Comparison of ENCODE assay signal across 16 cellular contexts in genomic region chr1:117346206-117346928, GRCh38. TPM values are rescaled to one million over a fixed set of nuclear protein-coding genes. Genes with fewer than 3 reads are reported as not detected.
A peak's percentile ranks its signal among the peaks of the same experiment; 100 is the strongest.
DNase-seq lines count a peak whose midpoint lies in the region; TF ChIP-seq lines count a peak whose summit lies in the region.
"Had no signal": no experiment of that assay in that cellular context is flagged by ENCODE, and none has a peak within 500 bp of the region (broad histone marks: within the 10 kb centered on the region; RNA-seq: fewer than 3 reads in every experiment).

No MANE protein-coding gene starts in this region.

- TF ChIP-seq EP300 in stomach (IDR thresholded peaks at IDR 0.05), result no peak

- H2AFZ ChIP-seq in mammary epithelial cell (ENCODE audit: low read depth, low read length), result no peak overlapping the region

- dilution Hi-C loops in mammary epithelial cell (cut with HindIII; ENCODE audit: low sequenced_read_pairs), result no loop called here

- no peak overlapping the region for H3K27ac ChIP-seq in CD4-positive, alpha-beta memory T cell (ENCODE audit: low read depth, low read length)
- no peak overlapping the region for H3K27ac ChIP-seq in mammary epithelial cell (ENCODE audit: insufficient read depth, low read depth, low read length)
- H3K27ac ChIP-seq in colonic mucosa, result no peak overlapping the region
- H3K27ac ChIP-seq in stomach, result no peak overlapping the region
- H3K27ac ChIP-seq: HL-60, SK-N-MC, WERI-Rb-1 had no signal

- H3K4me1 Mint-ChIP-seq in CD4-positive, alpha-beta memory T cell, result peaks cover 10 to 24% (median 19%) of the 10 kb centered on the region in 4 donors
- H3K4me1 Mint-ChIP-seq in HFFc6 (ENCODE audit: low read depth), result no peaks in the 10 kb centered on the region

- peak overlapping the region in 4 of 7 donors; percentile 3 to 53 (median 8) for H3K27ac Mint-ChIP-seq in CD4-positive, alpha-beta memory T cell
- no peak overlapping the region for H3K27ac Mint-ChIP-seq in HFFc6
- H3K27ac Mint-ChIP-seq: type B pancreatic cell had no signal

- H3K4me3 Mint-ChIP-seq in CD4-positive, alpha-beta memory T cell, result peak overlapping the region in 3 of 8 donors; percentile 7 to 35 (median 21)
- H3K4me3 Mint-ChIP-seq in HFFc6, result no peak overlapping the region
- H3K4me3 Mint-ChIP-seq: type B pancreatic cell had no signal

- no peak for TF ChIP-seq POLR2A in stomach (IDR thresholded peaks at IDR 0.05)

- H3K9ac ChIP-seq in mammary epithelial cell (ENCODE audit: insufficient read depth, low read length) (no peak overlapping the region), colonic mucosa (ENCODE audit: low read depth in 2 of 2, low read length in 2 of 2) (no peak overlapping the region)

- TF ChIP-seq CTCF in AG10803 (conservative IDR thresholded peaks at IDR 0.05; ENCODE audit: low read length) (no peak), mammary epithelial cell (conservative IDR thresholded peaks at IDR 0.05 in 1 of 2, IDR thresholded peaks at IDR 0.05 in 1 of 2; ENCODE audit: extremely low read depth in 1 of 2, insufficient read depth in 1 of 2, low read depth in 1 of 2, low read length in 2 of 2) (no peak), colonic mucosa (IDR thresholded peaks at IDR 0.05) (no peak), HFFc6 (IDR thresholded peaks at IDR 0.05) (no peak), stomach (IDR thresholded peaks at IDR 0.05) (no peak)

- H3K36me3 Mint-ChIP-seq in CD4-positive, alpha-beta memory T cell, result no peaks in the 10 kb centered on the region
- no peaks in the 10 kb centered on the region for H3K36me3 Mint-ChIP-seq in HFFc6 (ENCODE audit: low read depth)
- H3K36me3 Mint-ChIP-seq: type B pancreatic cell had no signal

- H3K27me3 Mint-ChIP-seq in CD4-positive, alpha-beta memory T cell, result peaks cover 2 to 5% of the 10 kb centered on the region in 2 donors
- peaks cover 24% of the 10 kb centered on the region for H3K27me3 Mint-ChIP-seq in HFFc6 (ENCODE audit: insufficient read depth)
- H3K27me3 Mint-ChIP-seq: type B pancreatic cell had no signal

- CTCF ChIA-PET in CD4-positive, alpha-beta memory T cell (lab: Charles Lee; ENCODE audit: partially characterized antibody), result no interaction called here
- CTCF ChIA-PET in mammary epithelial cell (lab: Charles Lee; ENCODE audit: low non-redundant PET), result no interaction called here

- H3K79me2 ChIP-seq in mammary epithelial cell (ENCODE audit: insufficient read depth, low read length), result no peaks in the 10 kb centered on the region

- no peaks in the 10 kb centered on the region for H3K27me3 ChIP-seq in CD4-positive, alpha-beta memory T cell (ENCODE audit: insufficient read depth, low read length)
- H3K27me3 ChIP-seq in mammary epithelial cell (ENCODE audit: insufficient read depth, low read length), result peaks cover 5% of the 10 kb centered on the region
- H3K27me3 ChIP-seq in colonic mucosa, result no peaks in the 10 kb centered on the region
- no peaks in the 10 kb centered on the region for H3K27me3 ChIP-seq in stomach

- intact Hi-C loops in CD4-positive, alpha-beta memory T cell (cut with micrococcal nuclease), result no loop called here
- intact Hi-C loops in mammary epithelial cell (cut with micrococcal nuclease), result no loop called here
- intact Hi-C loops in colonic mucosa (cut with DNase I), result no loop called here
- intact Hi-C loops in stomach (cut with DNase I; ENCODE audit: low total_unique reads), result no loop called here

- DNase-seq in AG10803 (ENCODE audit: low read depth), result peak; percentile 11
- DNase-seq in CD4-positive, alpha-beta memory T cell, result peak in 1 of 5 donors; percentile 13
- peak; percentile 64 for DNase-seq in NCI-H1417 treated with DMSO at 0.1 percent for 48 hours (lab: John Stamatoyannopoulos, UW)
- peak; percentile 54 for DNase-seq in mammary epithelial cell
- no peak for DNase-seq in SHP77 (lab: John Stamatoyannopoulos, UW)
- no peak for DNase-seq in colonic mucosa
- no peak for DNase-seq in HFFc6
- DNase-seq in stomach, result no peak
- DNase-seq: activated effector memory CD4-positive, alpha-beta T cell treated with Interleukin-2 at 50 U/mL for 16 hours; hippocampal formation; MV-4-11; NK-92 treated with Interleukin-12 subunit alpha and Interleukin-12 subunit beta, amount 100 ng/mL, for 24 hours; WERI-Rb-1 had no signal

- POLR2A ChIA-PET in CD4-positive, alpha-beta memory T cell (lab: Charles Lee; ENCODE audit: partially characterized antibody), result interaction anchor here (1.2 to 1.4 kb wide), 2 partner anchors 17 to 21 kb away, joined by 5 read pairs; partner anchors contain the start of gene MAN1A2

- in situ Hi-C loops in mammary epithelial cell (cut with MboI; ENCODE audit: low sequenced_read_pairs in 2 of 2), result no loop called here

- H3K36me3 ChIP-seq in CD4-positive, alpha-beta memory T cell (ENCODE audit: insufficient read depth, low read length), result no peaks in the 10 kb centered on the region
- H3K36me3 ChIP-seq in mammary epithelial cell (ENCODE audit: insufficient read depth, low read length) (no peaks in the 10 kb centered on the region), colonic mucosa (no peaks in the 10 kb centered on the region), stomach (no peaks in the 10 kb centered on the region)
- H3K36me3 ChIP-seq: WERI-Rb-1 had no signal

- H4K20me1 ChIP-seq in mammary epithelial cell (ENCODE audit: insufficient read depth, low read length), result no peaks in the 10 kb centered on the region

- WGBS in mammary epithelial cell (ENCODE audit: low coverage, missing lambda C conversion rate), result 73% methylated on average over 4 of the region's 4 CpGs
- WGBS in stomach, 5 donors, result 65 to 73% (median 72%) methylated on average over 4 of the region's 4 CpGs

- H3K4me3 ChIP-seq in AG10803 (ENCODE audit: low read length) (no peak overlapping the region), mammary epithelial cell (replicated peaks in 1 of 3; ENCODE audit: insufficient read depth in 1 of 3, low read depth in 2 of 3, low read length in 3 of 3) (no peak overlapping the region), colonic mucosa (no peak overlapping the region), stomach (no peak overlapping the region)
- H3K4me3 ChIP-seq in CD4-positive, alpha-beta memory T cell (ENCODE audit: low read length in 2 of 2), result no peak overlapping the region
- H3K4me3 ChIP-seq: SK-N-MC had no signal

- no peaks in the 10 kb centered on the region for H3K9me3 ChIP-seq in CD4-positive, alpha-beta memory T cell (ENCODE audit: control insufficient read depth in 1 of 2, low read length in 2 of 2)
- H3K9me3 ChIP-seq in mammary epithelial cell (replicated peaks; ENCODE audit: insufficient read depth, low read length) (no peaks in the 10 kb centered on the region), colonic mucosa (no peaks in the 10 kb centered on the region), stomach (no peaks in the 10 kb centered on the region)

- no peak overlapping the region for H3K4me2 ChIP-seq in mammary epithelial cell (ENCODE audit: insufficient read depth, low read depth, low read length)

- peaks cover 15% of the 10 kb centered on the region for H3K4me1 ChIP-seq in CD4-positive, alpha-beta memory T cell (ENCODE audit: insufficient read depth, low read length)
- H3K4me1 ChIP-seq in mammary epithelial cell (ENCODE audit: insufficient read depth, low read length) (no peaks in the 10 kb centered on the region), colonic mucosa (no peaks in the 10 kb centered on the region), stomach (no peaks in the 10 kb centered on the region)

- BruUV-seq in mammary epithelial cell (replicated peaks; lab: Mats Ljungman, UMichigan), result no TSS peak

- peaks cover 0 to 2% (median 0%) of the 10 kb centered on the region in 8 donors for H3K9me3 Mint-ChIP-seq in CD4-positive, alpha-beta memory T cell
- no peaks in the 10 kb centered on the region for H3K9me3 Mint-ChIP-seq in HFFc6
- H3K9me3 Mint-ChIP-seq: type B pancreatic cell had no signal

RNA-seq across cellular contexts. Expression of gene MAN1A2, which starts 20.9 kb away (rescaled TPM):
- total RNA-seq in CD4-positive, alpha-beta memory T cell, result 10 to 100 TPM; 57.0 to 66.5 TPM
- polyA plus RNA-seq in CD4-positive, alpha-beta memory T cell, result 10 to 100 TPM; 17.5 to 24.1 TPM
- total RNA-seq in mammary epithelial cell (10 to 100 TPM; 23.8 to 41.5 TPM), colonic mucosa (10 to 100 TPM; 27.9 to 35.7 TPM), stomach (10 to 100 TPM; 16.9 to 83.2 (median 56.9) TPM)
- polyA plus RNA-seq in mammary epithelial cell (14.4 TPM), stomach (1 to 10 TPM; 3.5 to 5.0 (median 4.2) TPM)
- polyA minus RNA-seq in mammary epithelial cell, result 23.5 TPM
- 10 to 100 TPM; 38.0 to 45.1 (median 40.7) TPM for total RNA-seq in HFFc6 (2021; fragmentation: NEBNext Ultra II Directional; extraction: Animal tissue kit (Norgen Biotek cat#: 25700))

Comparison
In these comparisons a context has a peak if more than half of its experiments do, and no peak if none do; other contexts are left out.
1. DNase-seq: peak in AG10803 (single experiment), NCI-H1417 treated with DMSO at 0.1 percent for 48 hours (single experiment) and mammary epithelial cell (single experiment); none in SHP77 (0 of 2), colonic mucosa (single experiment), HFFc6 (single experiment) and stomach (single experiment).